In the genomic region with DNA sequence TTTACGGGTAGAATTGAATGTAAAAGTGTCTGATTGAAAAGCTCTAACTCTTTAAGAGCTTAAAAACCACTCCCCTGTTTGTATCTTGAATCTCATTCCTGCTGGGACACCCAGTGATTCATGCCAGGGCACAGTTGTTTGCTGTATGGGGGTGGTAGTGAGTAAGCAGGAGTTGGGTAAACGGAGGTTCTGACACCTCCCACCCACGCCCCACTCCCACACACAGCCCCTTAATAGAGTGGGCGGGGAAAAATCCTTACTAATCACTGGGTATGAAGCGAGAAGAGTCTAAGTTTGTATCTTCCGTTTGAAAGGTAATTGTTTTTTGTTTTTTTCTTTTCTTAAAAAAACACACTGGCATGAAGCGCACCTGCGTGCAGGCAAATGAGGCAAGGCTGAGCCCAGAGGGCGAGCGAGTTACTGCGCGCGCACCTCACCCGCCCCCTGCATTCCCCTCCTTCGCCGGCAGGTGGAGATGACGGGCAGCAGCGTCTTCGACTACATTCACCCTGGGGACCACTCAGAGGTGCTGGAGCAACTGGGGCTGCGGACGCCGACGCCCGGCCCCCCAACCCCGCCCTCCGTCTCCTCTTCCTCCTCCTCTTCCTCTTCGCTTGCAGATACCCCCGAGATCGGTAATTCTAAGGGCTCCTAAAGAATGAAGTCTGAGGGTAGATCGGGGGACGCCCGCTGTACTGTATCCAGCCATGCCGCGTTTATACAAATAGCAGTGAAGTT, we compare ENCODE assay signal across 2 cellular contexts.
A peak's percentile ranks its signal among the peaks of the same experiment; 100 is the strongest.
TF ChIP-seq lines count a peak whose summit lies in the region.

No MANE protein-coding gene starts in this region.

TF ChIP-seq in GM12891, 5 proteins besides CTCF, POLR2A, EP300 and RAD21:
- TF ChIP-seq SPI1 (IDR thresholded peaks at IDR 0.05; ENCODE audit: low read depth, low read length) (no peak), TAF1 (IDR thresholded peaks at IDR 0.05; ENCODE audit: low read depth, low read length) (no peak), POLR2AphosphoS5 (IDR thresholded peaks at IDR 0.05; ENCODE audit: low read depth, low read length) (no peak), PAX5 (IDR thresholded peaks at IDR 0.05; ENCODE audit: insufficient read depth, low read length, severe bottlenecking) (no peak), POU2F2 (IDR thresholded peaks at IDR 0.05; ENCODE audit: low read depth, low read length) (peak; percentile 8; the same call in 1 of the 2 replicates)

TF ChIP-seq in GM12878, 131 proteins besides CTCF, POLR2A, EP300 and RAD21:
- peak in 1 of 2 experiments; percentile 90; a peak in 2 of 3 replicates for TF ChIP-seq EGR1 (IDR thresholded peaks at IDR 0.05; ENCODE audit: borderline replicate concordance in 1 of 2, low read depth in 2 of 2, low read length in 2 of 2)
- TF ChIP-seq CREM (IDR thresholded peaks at IDR 0.05; ENCODE audit: low read depth), result peak; percentile 59; the same call in 1 of the 2 replicates
- TF ChIP-seq NBN (IDR thresholded peaks at IDR 0.05), result 0 out of 2 replicates have a peak, but pooled peaks have one; percentile 52
- TF ChIP-seq BHLHE40 (IDR thresholded peaks at IDR 0.05; ENCODE audit: borderline replicate concordance in 1 of 2, low read depth in 2 of 2, low read length in 1 of 2), result peak; percentile 50 to 54; a peak in 2 of 4 replicates
- TF ChIP-seq BCL3 (IDR thresholded peaks at IDR 0.05; ENCODE audit: borderline replicate concordance, insufficient read depth, low read depth, low read length, poor library complexity, severe bottlenecking), result peak; percentile 21
- TF ChIP-seq ZNF384 (IDR thresholded peaks at IDR 0.05; ENCODE audit: borderline replicate concordance, low read depth, low read length), result peak; percentile 70; the same call in 1 of the 2 replicates
- TF ChIP-seq POLR2AphosphoS5 (IDR thresholded peaks at IDR 0.05; ENCODE audit: low read length), result no peak
- TF ChIP-seq RB1 (IDR thresholded peaks at IDR 0.05; ENCODE audit: borderline replicate concordance), result 0 out of 2 replicates have a peak, but pooled peaks have one; percentile 51
- TF ChIP-seq TCF12 (IDR thresholded peaks at IDR 0.05; ENCODE audit: low read depth, low read length), result 0 out of 2 replicates have a peak, but pooled peaks have one; percentile 23
- peak; percentile 50; the same call in 1 of the 3 replicates for TF ChIP-seq POU2F2 (IDR thresholded peaks at IDR 0.05; ENCODE audit: borderline replicate concordance, low read depth, low read length)
- TF ChIP-seq NR2F1 (conservative IDR thresholded peaks at IDR 0.05), result no peak
- TF ChIP-seq MXI1 (IDR thresholded peaks at IDR 0.05; ENCODE audit: low read depth, low read length), result 0 out of 2 replicates have a peak, but pooled peaks have one; percentile 24
- TF ChIP-seq, protein P1, sequence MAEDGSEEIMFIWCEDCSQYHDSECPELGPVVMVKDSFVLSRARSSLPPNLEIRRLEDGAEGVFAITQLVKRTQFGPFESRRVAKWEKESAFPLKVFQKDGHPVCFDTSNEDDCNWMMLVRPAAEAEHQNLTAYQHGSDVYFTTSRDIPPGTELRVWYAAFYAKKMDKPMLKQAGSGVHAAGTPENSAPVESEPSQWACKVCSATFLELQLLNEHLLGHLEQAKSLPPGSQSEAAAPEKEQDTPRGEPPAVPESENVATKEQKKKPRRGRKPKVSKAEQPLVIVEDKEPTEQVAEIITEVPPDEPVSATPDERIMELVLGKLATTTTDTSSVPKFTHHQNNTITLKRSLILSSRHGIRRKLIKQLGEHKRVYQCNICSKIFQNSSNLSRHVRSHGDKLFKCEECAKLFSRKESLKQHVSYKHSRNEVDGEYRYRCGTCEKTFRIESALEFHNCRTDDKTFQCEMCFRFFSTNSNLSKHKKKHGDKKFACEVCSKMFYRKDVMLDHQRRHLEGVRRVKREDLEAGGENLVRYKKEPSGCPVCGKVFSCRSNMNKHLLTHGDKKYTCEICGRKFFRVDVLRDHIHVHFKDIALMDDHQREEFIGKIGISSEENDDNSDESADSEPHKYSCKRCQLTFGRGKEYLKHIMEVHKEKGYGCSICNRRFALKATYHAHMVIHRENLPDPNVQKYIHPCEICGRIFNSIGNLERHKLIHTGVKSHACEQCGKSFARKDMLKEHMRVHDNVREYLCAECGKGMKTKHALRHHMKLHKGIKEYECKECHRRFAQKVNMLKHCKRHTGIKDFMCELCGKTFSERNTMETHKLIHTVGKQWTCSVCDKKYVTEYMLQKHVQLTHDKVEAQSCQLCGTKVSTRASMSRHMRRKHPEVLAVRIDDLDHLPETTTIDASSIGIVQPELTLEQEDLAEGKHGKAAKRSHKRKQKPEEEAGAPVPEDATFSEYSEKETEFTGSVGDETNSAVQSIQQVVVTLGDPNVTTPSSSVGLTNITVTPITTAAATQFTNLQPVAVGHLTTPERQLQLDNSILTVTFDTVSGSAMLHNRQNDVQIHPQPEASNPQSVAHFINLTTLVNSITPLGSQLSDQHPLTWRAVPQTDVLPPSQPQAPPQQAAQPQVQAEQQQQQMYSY (CRISPR knock-in tag; IDR thresholded peaks at IDR 0.05), result no peak
- no peak for TF ChIP-seq ASH2L (IDR thresholded peaks at IDR 0.05; ENCODE audit: borderline replicate concordance, low read depth)
- peak; percentile 64; the same call in 1 of the 2 replicates for TF ChIP-seq CREB1 (IDR thresholded peaks at IDR 0.05; ENCODE audit: low read depth)
- no peak for TF ChIP-seq YBX1 (IDR thresholded peaks at IDR 0.05)
- TF ChIP-seq, protein P2, sequence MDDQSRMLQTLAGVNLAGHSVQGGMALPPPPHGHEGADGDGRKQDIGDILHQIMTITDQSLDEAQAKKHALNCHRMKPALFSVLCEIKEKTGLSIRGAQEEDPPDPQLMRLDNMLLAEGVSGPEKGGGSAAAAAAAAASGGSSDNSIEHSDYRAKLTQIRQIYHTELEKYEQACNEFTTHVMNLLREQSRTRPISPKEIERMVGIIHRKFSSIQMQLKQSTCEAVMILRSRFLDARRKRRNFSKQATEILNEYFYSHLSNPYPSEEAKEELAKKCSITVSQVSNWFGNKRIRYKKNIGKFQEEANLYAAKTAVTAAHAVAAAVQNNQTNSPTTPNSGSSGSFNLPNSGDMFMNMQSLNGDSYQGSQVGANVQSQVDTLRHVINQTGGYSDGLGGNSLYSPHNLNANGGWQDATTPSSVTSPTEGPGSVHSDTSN (IDR thresholded peaks at IDR 0.05; ENCODE audit: insufficient replicate concordance, low read depth, low read length), result peak; percentile 82
- TF ChIP-seq EED (IDR thresholded peaks at IDR 0.05; ENCODE audit: low read depth), result no peak
- 0 out of 2 replicates have a peak, but pooled peaks have one; percentile 41 for TF ChIP-seq NRF1 (conservative IDR thresholded peaks at IDR 0.05; ENCODE audit: low read depth, low read length)
- peak; percentile 74 for TF ChIP-seq MEF2B (IDR thresholded peaks at IDR 0.05; ENCODE audit: partially characterized antibody, poor library complexity, severe bottlenecking)
- TF ChIP-seq SIN3A (IDR thresholded peaks at IDR 0.05; ENCODE audit: low read depth, low read length), result peak; percentile 60; the same call in 1 of the 2 replicates
- 0 out of 2 replicates have a peak, but pooled peaks have one; percentile 12 for TF ChIP-seq IKZF1 (conservative IDR thresholded peaks at IDR 0.05)
- TF ChIP-seq PKNOX1 (IDR thresholded peaks at IDR 0.05), result peak; percentile 93
- peak; percentile 50 for TF ChIP-seq YY1 (IDR thresholded peaks at IDR 0.05; ENCODE audit: low read depth, low read length)
- peak; percentile 73 for TF ChIP-seq SMC3 (IDR thresholded peaks at IDR 0.05; ENCODE audit: borderline replicate concordance, low read length)
- 0 out of 2 replicates have a peak, but pooled peaks have one; percentile 26 for TF ChIP-seq CHD2 (IDR thresholded peaks at IDR 0.05; ENCODE audit: borderline replicate concordance, low read depth, low read length)
- peak; percentile 49 for TF ChIP-seq SP1 (IDR thresholded peaks at IDR 0.05; ENCODE audit: low read depth, low read length)
- TF ChIP-seq ZSCAN29 (IDR thresholded peaks at IDR 0.05), result no peak
- TF ChIP-seq DPF2 (IDR thresholded peaks at IDR 0.05), result 0 out of 2 replicates have a peak, but pooled peaks have one; percentile 36
- TF ChIP-seq MLLT1 (IDR thresholded peaks at IDR 0.05), result no peak
- TF ChIP-seq BACH1 (IDR thresholded peaks at IDR 0.05; ENCODE audit: borderline replicate concordance), result 0 out of 2 replicates have a peak, but pooled peaks have one; percentile 21
